25 cellular contexts compared by ENCODE assay signal in the genomic region with DNA sequence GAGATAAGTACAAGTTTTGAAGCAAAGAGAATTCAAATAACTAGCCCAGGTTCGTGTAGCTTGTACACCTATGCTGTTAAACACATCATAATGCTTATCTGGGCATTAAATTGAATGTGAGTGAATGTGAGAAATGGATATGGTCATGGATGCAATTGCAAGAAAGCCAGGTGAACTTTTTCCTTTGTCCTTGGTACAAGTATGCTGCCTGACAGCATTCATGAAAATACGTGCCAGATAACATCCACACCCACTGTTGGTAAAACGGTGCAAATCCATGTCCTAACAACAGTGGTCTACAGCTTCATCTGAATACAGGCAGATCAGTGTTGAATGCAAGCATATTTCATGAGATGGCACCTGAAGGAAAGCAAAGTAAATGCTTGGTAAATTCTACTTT.
DNase-seq lines count a peak whose midpoint lies in the region; ATAC-seq, FAIRE-seq and TF ChIP-seq lines count a peak whose summit lies in the region.
"Had no signal": no experiment of that assay in that cellular context is flagged by ENCODE, and none has a peak within 500 bp of the region (broad histone marks: within the 10 kb centered on the region; RNA-seq: fewer than 3 reads in every experiment).

No MANE protein-coding gene starts in this region.

- POLR2A ChIA-PET in HepG2 (lab: Yijun Ruan, JAX), result no interaction called here

- FAIRE-seq in HepG2 (lab: Jason Lieb, UNC), result no peak
- FAIRE-seq: A549, GM12878, GM12892, GM18507 had no signal

- H3K36me3 ChIP-seq in right lobe of liver (no peaks in the 10 kb centered on the region), HepG2 (replicated peaks in 1 of 2; ENCODE audit: control insufficient read depth in 1 of 2, insufficient read depth in 2 of 2, low read length in 2 of 2) (no peaks in the 10 kb centered on the region)
- H3K36me3 ChIP-seq: BLaER1 treated with 17β-estradiol and CSF1 and Interleukin-3, amounts not matched to agents 10 nM and 100 nM had no signal

- no peaks in the 10 kb centered on the region for H3K27me3 Mint-ChIP-seq in progenitor cell of endocrine pancreas
- peaks cover 27% of the 10 kb centered on the region for H3K27me3 Mint-ChIP-seq in T-helper 17 cell

- H3K4me3 Mint-ChIP-seq in progenitor cell of endocrine pancreas (ENCODE audit: low read depth) (no peak overlapping the region), T-helper 17 cell (no peak overlapping the region)
- H3K4me3 Mint-ChIP-seq: B cell; CD4-positive, alpha-beta memory T cell; CD4-positive, CD25-positive, alpha-beta regulatory T cell; CD8-positive, alpha-beta memory T cell had no signal

- H3K36me3 Mint-ChIP-seq in progenitor cell of endocrine pancreas (ENCODE audit: insufficient read depth) (peaks cover 21% of the 10 kb centered on the region), T-helper 17 cell (ENCODE audit: low read depth) (no peaks in the 10 kb centered on the region)
- H3K36me3 Mint-ChIP-seq: CD4-positive, alpha-beta memory T cell; CD4-positive, CD25-positive, alpha-beta regulatory T cell; CD8-positive, alpha-beta memory T cell had no signal

- TF ChIP-seq RAD21 in HepG2 (CRISPR knock-in tag; IDR thresholded peaks at IDR 0.05), result no peak

- H3K4me1 Mint-ChIP-seq in progenitor cell of endocrine pancreas (ENCODE audit: low read depth) (peaks cover 53% of the 10 kb centered on the region), T-helper 17 cell (peaks cover 2% of the 10 kb centered on the region)

- intact Hi-C loops in right lobe of liver (cut with DNase I) (no loop called here), HepG2 (cut with micrococcal nuclease; ENCODE audit: unreplicated experiment) (no loop called here)

- ATAC-seq in right lobe of liver (peak; percentile 11 to 21 (median 15)), HepG2 (no peak), GM21423 (IDR thresholded peaks at IDR 0.05; ENCODE audit: unreplicated experiment) (no peak), T-helper 17 cell (no peak)
- ATAC-seq: A549, GM12878 had no signal

- H3K4me1 ChIP-seq in right lobe of liver (peaks cover 0 to 6% (median 0%) of the 10 kb centered on the region in 4 donors), HepG2 (ENCODE audit: insufficient read depth, low read length) (no peaks in the 10 kb centered on the region)
- H3K4me1 ChIP-seq: A549; BLaER1 treated with 17β-estradiol and CSF1 and Interleukin-3, amounts not matched to agents 10 nM and 100 nM had no signal

- H3K4me2 ChIP-seq in HepG2 (ENCODE audit: low read depth, low read length), result no peak overlapping the region
- H3K4me2 ChIP-seq: A549; BLaER1 treated with 17β-estradiol and CSF1 and Interleukin-3, amounts not matched to agents 10 nM and 100 nM had no signal

- no peaks in the 10 kb centered on the region for H3K9me3 ChIP-seq in right lobe of liver
- no peaks in the 10 kb centered on the region for H3K9me3 ChIP-seq in HepG2 (ENCODE audit: low read length)
- H3K9me3 ChIP-seq in T-helper 17 cell (ENCODE audit: control insufficient read depth, low read length, poor library complexity, severe bottlenecking), result no peaks in the 10 kb centered on the region
- H3K9me3 ChIP-seq: A549; BLaER1 treated with 17β-estradiol and CSF1 and Interleukin-3, amounts not matched to agents 10 nM and 100 nM had no signal

- H3K27ac Mint-ChIP-seq in progenitor cell of endocrine pancreas (peak overlapping the region; percentile 25), T-helper 17 cell (no peak overlapping the region)
- H3K27ac Mint-ChIP-seq: B cell; CD4-positive, alpha-beta memory T cell; CD4-positive, CD25-positive, alpha-beta regulatory T cell; CD8-positive, alpha-beta memory T cell had no signal

- WGBS in right lobe of liver (ENCODE audit: insufficient coverage, low coverage, low lambda C conversion rate, missing lambda C conversion rate), result 49% methylated on average over 3 of the region's 3 CpGs
- 0% methylated on average over 3 of the region's 3 CpGs for WGBS in HepG2 (ENCODE audit: low lambda C conversion rate)

- no peak for DNase-seq in right lobe of liver
- DNase-seq in HepG2 (ENCODE audit: low spot score), result no peak
- DNase-seq in progenitor cell of endocrine pancreas (ENCODE audit: low spot score, unreplicated experiment), result no peak
- no peak for DNase-seq in T-helper 17 cell
- DNase-seq: AML-193; CD4-positive, alpha-beta memory T cell; CD4-positive, CD25-positive, alpha-beta regulatory T cell; CD8-positive, alpha-beta memory T cell; DMS 273 treated with DMSO at 0.1 percent for 48 hours; DMS153; DMS53; DMS79; DND-41; EL; GDM1 had no signal

- in situ Hi-C loops in HepG2 (cut with HindIII; ENCODE audit: extremely low pct_ligation_motif_present, low pct_unique_long_range_greater_than_20kb), result no loop called here

- TF ChIP-seq CTCF in right lobe of liver (IDR thresholded peaks at IDR 0.05) (no peak), HepG2 (CRISPR knock-in tag; IDR thresholded peaks at IDR 0.05) (no peak), VCaP (conservative IDR thresholded peaks at IDR 0.05) (no peak), progenitor cell of endocrine pancreas (IDR thresholded peaks at IDR 0.05; ENCODE audit: unreplicated experiment) (no peak)

- H3K27ac ChIP-seq in right lobe of liver (no peak overlapping the region), HepG2 (ENCODE audit: extremely low read length, insufficient read depth, low read length) (no peak overlapping the region), VCaP (peak overlapping the region; percentile 33)
- H3K27ac ChIP-seq: 22Rv1; A549; BLaER1 treated with 17β-estradiol and CSF1 and Interleukin-3, amounts not matched to agents 10 nM and 100 nM; C4-2B had no signal

- H4K20me1 ChIP-seq in HepG2 (ENCODE audit: insufficient read depth, low read length), result no peaks in the 10 kb centered on the region
- H4K20me1 ChIP-seq: BLaER1 treated with 17β-estradiol and CSF1 and Interleukin-3, amounts not matched to agents 10 nM and 100 nM had no signal

- no peak for TF ChIP-seq POLR2A in right lobe of liver (IDR thresholded peaks at IDR 0.05)
- no peak for TF ChIP-seq POLR2A in HepG2 (IDR thresholded peaks at IDR 0.05; ENCODE audit: insufficient read depth in 1 of 2, low read depth in 2 of 2, low read length in 2 of 2)

- BruUV-seq in HepG2 (replicated peaks; lab: Mats Ljungman, UMichigan), result no TSS peak

- no peak overlapping the region for H3K9ac ChIP-seq in HepG2 (ENCODE audit: insufficient read depth, low read depth, low read length)
- H3K9ac ChIP-seq: BLaER1 treated with 17β-estradiol and CSF1 and Interleukin-3, amounts not matched to agents 10 nM and 100 nM had no signal

- H3K4me3 ChIP-seq in right lobe of liver (no peak overlapping the region), HepG2 (replicated peaks in 1 of 3; ENCODE audit: insufficient read depth in 1 of 3, low read depth in 2 of 3, low read length in 3 of 3) (no peak overlapping the region)
- H3K4me3 ChIP-seq: A549; BLaER1 treated with 17β-estradiol and CSF1 and Interleukin-3, amounts not matched to agents 10 nM and 100 nM; GM12878 had no signal

- CTCF ChIA-PET in HepG2 (lab: Yijun Ruan, JAX; ENCODE audit: low intra/inter-chr PET ratio, low total read pairs), result no interaction called here

- H3K9me3 Mint-ChIP-seq in progenitor cell of endocrine pancreas (ENCODE audit: low read depth), result no peaks in the 10 kb centered on the region
- H3K9me3 Mint-ChIP-seq: CD4-positive, alpha-beta memory T cell; CD4-positive, CD25-positive, alpha-beta regulatory T cell; CD8-positive, alpha-beta memory T cell had no signal

- H3K27me3 ChIP-seq in right lobe of liver (no peaks in the 10 kb centered on the region), HepG2 (ENCODE audit: control insufficient read depth in 1 of 2, insufficient read depth in 2 of 2, low read length in 2 of 2) (no peaks in the 10 kb centered on the region)
- H3K27me3 ChIP-seq: BLaER1 treated with 17β-estradiol and CSF1 and Interleukin-3, amounts not matched to agents 10 nM and 100 nM had no signal

- TF ChIP-seq EP300 in HepG2 (IDR thresholded peaks at IDR 0.05; ENCODE audit: low read depth in 2 of 2, low read length in 2 of 2) (no peak), HepG2 (CRISPR knock-in tag; IDR thresholded peaks at IDR 0.05; ENCODE audit: borderline replicate concordance) (no peak)

- no peaks in the 10 kb centered on the region for H3K79me2 ChIP-seq in HepG2 (ENCODE audit: insufficient read depth, low read length)

- no peak overlapping the region for H2AFZ ChIP-seq in HepG2 (ENCODE audit: low read length)

TF ChIP-seq in HepG2, 621 proteins besides CTCF, POLR2A, EP300 and RAD21 (continues in another document):
- TF ChIP-seq ZNF530 (CRISPR knock-in tag; IDR thresholded peaks at IDR 0.05; ENCODE audit: low read depth), result no peak
- TF ChIP-seq, protein P1, sequence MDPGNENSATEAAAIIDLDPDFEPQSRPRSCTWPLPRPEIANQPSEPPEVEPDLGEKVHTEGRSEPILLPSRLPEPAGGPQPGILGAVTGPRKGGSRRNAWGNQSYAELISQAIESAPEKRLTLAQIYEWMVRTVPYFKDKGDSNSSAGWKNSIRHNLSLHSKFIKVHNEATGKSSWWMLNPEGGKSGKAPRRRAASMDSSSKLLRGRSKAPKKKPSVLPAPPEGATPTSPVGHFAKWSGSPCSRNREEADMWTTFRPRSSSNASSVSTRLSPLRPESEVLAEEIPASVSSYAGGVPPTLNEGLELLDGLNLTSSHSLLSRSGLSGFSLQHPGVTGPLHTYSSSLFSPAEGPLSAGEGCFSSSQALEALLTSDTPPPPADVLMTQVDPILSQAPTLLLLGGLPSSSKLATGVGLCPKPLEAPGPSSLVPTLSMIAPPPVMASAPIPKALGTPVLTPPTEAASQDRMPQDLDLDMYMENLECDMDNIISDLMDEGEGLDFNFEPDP (CRISPR knock-in tag; conservative IDR thresholded peaks at IDR 0.05), result no peak
- no peak for TF ChIP-seq NR2F2 (IDR thresholded peaks at IDR 0.05; ENCODE audit: borderline replicate concordance, low read depth)
- TF ChIP-seq SMC3 (IDR thresholded peaks at IDR 0.05; ENCODE audit: low read length), result no peak
- no peak for TF ChIP-seq RNF2 (conservative IDR thresholded peaks at IDR 0.05; ENCODE audit: low read depth)
- TF ChIP-seq ZNF75D (CRISPR knock-in tag; IDR thresholded peaks at IDR 0.05; ENCODE audit: borderline replicate concordance), result no peak
- TF ChIP-seq GLI4 (CRISPR knock-in tag; IDR thresholded peaks at IDR 0.05; ENCODE audit: borderline replicate concordance), result no peak
- TF ChIP-seq ZNF234 (CRISPR knock-in tag; conservative IDR thresholded peaks at IDR 0.05), result no peak
- no peak for TF ChIP-seq CEBPG (CRISPR knock-in tag; IDR thresholded peaks at IDR 0.05)
- TF ChIP-seq, protein P2, sequence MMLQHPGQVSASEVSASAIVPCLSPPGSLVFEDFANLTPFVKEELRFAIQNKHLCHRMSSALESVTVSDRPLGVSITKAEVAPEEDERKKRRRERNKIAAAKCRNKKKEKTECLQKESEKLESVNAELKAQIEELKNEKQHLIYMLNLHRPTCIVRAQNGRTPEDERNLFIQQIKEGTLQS (CRISPR knock-in tag; IDR thresholded peaks at IDR 0.05), result no peak
- TF ChIP-seq EZH2 (conservative IDR thresholded peaks at IDR 0.05; ENCODE audit: low read depth, low read length), result no peak
- TF ChIP-seq EED (CRISPR knock-in tag; IDR thresholded peaks at IDR 0.05), result no peak

Comparison
In these comparisons a context has a peak if more than half of its experiments do, and no peak if none do; other contexts are left out.
1. ATAC-seq: peak in right lobe of liver (4 of 4); none in HepG2 (single experiment), GM21423 (single experiment) and T-helper 17 cell (single experiment).